ENCODE assay signal across 8 cellular contexts in genomic region chr17:79834575-79835469, GRCh38. TPM values are rescaled to one million over a fixed set of nuclear protein-coding genes. Genes with fewer than 3 reads are reported as not detected.
DNase-seq lines count a peak whose midpoint lies in the region; ATAC-seq and TF ChIP-seq lines count a peak whose summit lies in the region.

No MANE protein-coding gene starts in this region.

- in situ Hi-C loops in mammary epithelial cell (cut with MboI; ENCODE audit: low sequenced_read_pairs in 2 of 2) = no loop called here

- H3K4me3 ChIP-seq in DOHH2 (ENCODE audit: low read length) (no peak overlapping the region), mammary epithelial cell (replicated peaks in 1 of 3; ENCODE audit: insufficient read depth in 1 of 3, low read depth in 2 of 3, low read length in 3 of 3) (no peak overlapping the region), neuronal stem cell (ENCODE audit: low read length in 2 of 2) (no peak overlapping the region)

- H4K8ac ChIP-seq in neuronal stem cell (ENCODE audit: low read depth, low read length) = no peak overlapping the region

- no peaks in the 10 kb centered on the region for H3K9me2 ChIP-seq in DOHH2 (replicated peaks; ENCODE audit: control insufficient read depth, low read length)

- H3K4me1 ChIP-seq in DOHH2 (ENCODE audit: control insufficient read depth, low read length) (peaks cover 49% of the 10 kb centered on the region), mammary epithelial cell (ENCODE audit: insufficient read depth, low read length) (peaks cover 22% of the 10 kb centered on the region), neuronal stem cell (ENCODE audit: control insufficient read depth in 2 of 2, insufficient read depth in 1 of 2, low read depth in 1 of 2, low read length in 2 of 2) (peaks cover 30 to 46% of the 10 kb centered on the region in 2 donors)

- peak overlapping the region; percentile 97 for H3K23ac ChIP-seq in neuronal stem cell (ENCODE audit: low read depth, low read length, poor library complexity)

- H2BK5ac ChIP-seq in neuronal stem cell (ENCODE audit: low read length) = peak overlapping the region; percentile 36

- H3K18ac ChIP-seq in neuronal stem cell (ENCODE audit: low read length) = peak overlapping the region; percentile 95

- H3K27me3 ChIP-seq in DOHH2 (ENCODE audit: control insufficient read depth, low read length) = no peaks in the 10 kb centered on the region
- no peaks in the 10 kb centered on the region for H3K27me3 ChIP-seq in mammary epithelial cell (ENCODE audit: insufficient read depth, low read length)
- H3K27me3 ChIP-seq in neuronal stem cell (ENCODE audit: control insufficient read depth in 3 of 3, insufficient read depth in 3 of 3, low read depth in 1 of 3, low read length in 3 of 3) = peaks cover 2 to 51% (median 16%) of the 10 kb centered on the region in 3 experiments

- no peak overlapping the region for H3K4ac ChIP-seq in neuronal stem cell (ENCODE audit: low read length)

- no peak overlapping the region for H2BK120ac ChIP-seq in neuronal stem cell (ENCODE audit: low read depth, low read length)

- 93% methylated on average over 39 of the region's 61 CpGs for WGBS in mammary epithelial cell (ENCODE audit: low coverage, missing lambda C conversion rate)
- WGBS in neuronal stem cell (ENCODE audit: extremely low coverage in 2 of 2, insufficient read length in 2 of 2, insufficient replicate concordance in 1 of 2), 2 donors = no CpG with 5 or more reads among the region's 61 CpGs

- CTCF ChIA-PET in mammary epithelial cell (lab: Charles Lee; ENCODE audit: low non-redundant PET) = interaction anchor here (0.5 to 0.6 kb wide), 3 partner anchors 11 to 91 kb away, joined by 3 to 4 read pairs (median 3); no protein-coding TSS in a partner anchor

- H3K27ac ChIP-seq in DOHH2 (ENCODE audit: low read depth, low read length) = no peak overlapping the region
- no peak overlapping the region for H3K27ac ChIP-seq in mammary epithelial cell (ENCODE audit: insufficient read depth, low read depth, low read length)
- H3K27ac ChIP-seq in neuronal stem cell (replicated peaks; ENCODE audit: low read length) = no peak overlapping the region

- no peak for DNase-seq in mammary epithelial cell
- DNase-seq in neuronal stem cell (ENCODE audit: low spot score) = no peak
- no peak for DNase-seq in SHP77 treated with DMSO at 0.1 percent for 48 hours (lab: John Stamatoyannopoulos, UW)
- no peak for DNase-seq in NCI-H69 (lab: John Stamatoyannopoulos, UW)

- H4K91ac ChIP-seq in neuronal stem cell (ENCODE audit: low read depth, low read length, poor library complexity) = no peak overlapping the region

- H3K79me1 ChIP-seq in neuronal stem cell (ENCODE audit: low read depth, low read length) = peaks cover 3% of the 10 kb centered on the region

- no peaks in the 10 kb centered on the region for H3K9me3 ChIP-seq in DOHH2 (ENCODE audit: control insufficient read depth, insufficient read depth, low read length)
- H3K9me3 ChIP-seq in mammary epithelial cell (replicated peaks; ENCODE audit: insufficient read depth, low read length) = no peaks in the 10 kb centered on the region
- H3K9me3 ChIP-seq in neuronal stem cell (replicated peaks in 1 of 2; ENCODE audit: control insufficient read depth in 2 of 2, insufficient read depth in 1 of 2, low read depth in 1 of 2, low read length in 2 of 2) = no peaks in the 10 kb centered on the region

- H2AFZ ChIP-seq in mammary epithelial cell (ENCODE audit: low read depth, low read length) = no peak overlapping the region
- no peak overlapping the region for H2AFZ ChIP-seq in neuronal stem cell (ENCODE audit: low read length)

- peak overlapping the region; percentile 89 for H2AK5ac ChIP-seq in neuronal stem cell (ENCODE audit: low read depth, low read length)

- ATAC-seq in GM18517 (IDR thresholded peaks at IDR 0.05; ENCODE audit: unreplicated experiment) (no peak), HG02678 (IDR thresholded peaks at IDR 0.05; ENCODE audit: unreplicated experiment) (no peak)

- peak overlapping the region; percentile 92 for H2BK15ac ChIP-seq in neuronal stem cell (ENCODE audit: low read length)

- TF ChIP-seq CTCF in DOHH2 (IDR thresholded peaks at IDR 0.05; ENCODE audit: low read depth, low read length, poor library complexity, severe bottlenecking) (peak; percentile 81), LNCAP (IDR thresholded peaks at IDR 0.05) (peak; percentile 95), mammary epithelial cell (conservative IDR thresholded peaks at IDR 0.05 in 1 of 2, IDR thresholded peaks at IDR 0.05 in 1 of 2; ENCODE audit: extremely low read depth in 1 of 2, insufficient read depth in 1 of 2, low read depth in 1 of 2, low read length in 2 of 2) (peak; percentile 37 to 77)

- peak overlapping the region; percentile 73 for H2BK12ac ChIP-seq in neuronal stem cell (ENCODE audit: low read length)

- dilution Hi-C loops in mammary epithelial cell (cut with HindIII; ENCODE audit: low sequenced_read_pairs) = loop anchor here (5.0 kb wide), 1 partner anchor 57 kb away; no protein-coding TSS in a partner anchor

- H3K9ac ChIP-seq in mammary epithelial cell (ENCODE audit: insufficient read depth, low read length) (no peak overlapping the region), neuronal stem cell (ENCODE audit: low read depth, low read length, poor library complexity) (peak overlapping the region; percentile 80)

- H3K36me3 ChIP-seq in DOHH2 (ENCODE audit: control insufficient read depth, low read length) = peaks cover 55% of the 10 kb centered on the region
- no peaks in the 10 kb centered on the region for H3K36me3 ChIP-seq in mammary epithelial cell (ENCODE audit: insufficient read depth, low read length)
- H3K36me3 ChIP-seq in neuronal stem cell (replicated peaks in 1 of 2; ENCODE audit: control insufficient read depth in 2 of 2, insufficient read depth in 2 of 2, low read length in 2 of 2) = peaks cover 0 to 51% of the 10 kb centered on the region in 2 donors

- H3K14ac ChIP-seq in neuronal stem cell (ENCODE audit: low read length) = peak overlapping the region; percentile 75

- no TSS peak for BruUV-seq in mammary epithelial cell (replicated peaks; lab: Mats Ljungman, UMichigan)

- intact Hi-C loops in mammary epithelial cell (cut with micrococcal nuclease) = loop anchor here (5.0 kb wide), 2 partner anchors 38 to 137 kb away; partner anchors contain the start of gene CBX8

- H4K20me1 ChIP-seq in DOHH2 (ENCODE audit: control insufficient read depth, insufficient read depth, low read depth, low read length) (peaks cover 23% of the 10 kb centered on the region), mammary epithelial cell (ENCODE audit: insufficient read depth, low read length) (no peaks in the 10 kb centered on the region)

- H3K4me2 ChIP-seq in DOHH2 (ENCODE audit: low read length) = no peak overlapping the region
- no peak overlapping the region for H3K4me2 ChIP-seq in mammary epithelial cell (ENCODE audit: insufficient read depth, low read depth, low read length)
- H3K4me2 ChIP-seq in neuronal stem cell (ENCODE audit: insufficient read depth, low read length, poor library complexity, severe bottlenecking) = peak overlapping the region; percentile 32

- peaks cover 52% of the 10 kb centered on the region for H3K79me2 ChIP-seq in DOHH2 (ENCODE audit: control insufficient read depth, low read length)
- peaks cover 42% of the 10 kb centered on the region for H3K79me2 ChIP-seq in mammary epithelial cell (ENCODE audit: insufficient read depth, low read length)

- peaks cover 25% of the 10 kb centered on the region for H3F3A ChIP-seq in DOHH2 (ENCODE audit: control insufficient read depth, insufficient read depth)

RNA-seq across cellular contexts. Expression of gene CBX4, which starts 4.4 kb away (rescaled TPM):
- 10 to 100 TPM; 28.5 to 34.7 TPM for total RNA-seq in mammary epithelial cell
- polyA plus RNA-seq in mammary epithelial cell = 11.2 TPM
- polyA minus RNA-seq in mammary epithelial cell = 2.2 TPM
- 10.0 TPM for polyA plus RNA-seq in neuronal stem cell (2013, experiment 1 of 2)
- polyA plus RNA-seq in neuronal stem cell (2013, experiment 2 of 2) = 10.0 TPM

RNA-seq across cellular contexts. Expression of gene CBX8, which starts 37.9 kb away (rescaled TPM):
- total RNA-seq in mammary epithelial cell = 1 to 10 TPM; 4.5 to 5.4 TPM
- polyA plus RNA-seq in mammary epithelial cell = 0.34 TPM
- polyA minus RNA-seq in mammary epithelial cell = not detected
- 5.5 TPM for polyA plus RNA-seq in neuronal stem cell (2013, experiment 1 of 2)
- polyA plus RNA-seq in neuronal stem cell (2013, experiment 2 of 2) = 5.0 TPM

RNA-seq across cellular contexts. Expression of gene CBX2, which starts 56.9 kb away (rescaled TPM):
- total RNA-seq in mammary epithelial cell = 1 to 10 TPM in 1 of 2 donors, under 1 TPM in 1; 0.67 to 3.8 TPM
- polyA plus RNA-seq in mammary epithelial cell = 3.6 TPM
- polyA minus RNA-seq in mammary epithelial cell = 1.4 TPM
- 72.5 TPM for polyA plus RNA-seq in neuronal stem cell (2013, experiment 1 of 2)
- 70.8 TPM for polyA plus RNA-seq in neuronal stem cell (2013, experiment 2 of 2)
